ENCODE assay signal across 17 cellular contexts in genomic region chr17:77946900-77947643, GRCh38.
"Had no signal": no experiment of that assay in that cellular context is flagged by ENCODE, and none has a peak within 500 bp of the region (broad histone marks: within the 10 kb centered on the region; RNA-seq: fewer than 3 reads in every experiment).

No MANE protein-coding gene starts in this region.

- H3K36me3 ChIP-seq: colonic mucosa, gastroesophageal sphincter, heart right ventricle, left ventricle myocardium inferior, suprapubic skin, WERI-Rb-1 had no signal

- H3K36me3 Mint-ChIP-seq: activated naive CD8-positive, alpha-beta T cell treated with anti-CD3 and anti-CD28 coated beads, Interleukin-2, amount 10 ng/mL, durations not matched to agents 7 days and 5 days; brain; memory B cell; type B pancreatic cell had no signal

- DNase-seq: activated CD4-positive, alpha-beta T cell treated with anti-CD3 and anti-CD28 coated beads, Interleukin-2, amount 50 U/mL, for 48 hours; activated naive CD8-positive, alpha-beta T cell treated with anti-CD3 and anti-CD28 coated beads, Interleukin-2, amount 10 ng/mL, durations not matched to agents 7 days and 5 days; activated T-cell treated with anti-CD3 and anti-CD28 coated beads for 4 hours; caudate nucleus; colonic mucosa; heart right ventricle; left ventricle myocardium inferior; stimulated activated naive CD4-positive, alpha-beta T cell; T-helper 2 cell; WERI-Rb-1 had no signal

- H3K9me3 Mint-ChIP-seq: activated naive CD8-positive, alpha-beta T cell treated with anti-CD3 and anti-CD28 coated beads, Interleukin-2, amount 10 ng/mL, durations not matched to agents 7 days and 5 days had no signal

- H3K9me3 ChIP-seq: colonic mucosa, gastroesophageal sphincter, heart right ventricle, left ventricle myocardium inferior, suprapubic skin had no signal

- H3K27ac Mint-ChIP-seq: activated naive CD8-positive, alpha-beta T cell treated with anti-CD3 and anti-CD28 coated beads, Interleukin-2, amount 10 ng/mL, durations not matched to agents 7 days and 5 days; brain; memory B cell; progenitor cell of endocrine pancreas; type B pancreatic cell had no signal

- H3K4me3 ChIP-seq: colonic mucosa, gastroesophageal sphincter, heart right ventricle, left ventricle myocardium inferior, suprapubic skin had no signal

- ATAC-seq: gastroesophageal sphincter had no signal

- H3K27ac ChIP-seq: colonic mucosa, gastroesophageal sphincter, heart right ventricle, left ventricle myocardium inferior, suprapubic skin, WERI-Rb-1 had no signal

- H3K4me1 ChIP-seq: colonic mucosa, gastroesophageal sphincter, left ventricle myocardium inferior, suprapubic skin had no signal

- H3K27me3 ChIP-seq: colonic mucosa had no signal

- H3K4me3 Mint-ChIP-seq: activated naive CD8-positive, alpha-beta T cell treated with anti-CD3 and anti-CD28 coated beads, Interleukin-2, amount 10 ng/mL, durations not matched to agents 7 days and 5 days; brain; memory B cell; neural crest cell; type B pancreatic cell had no signal
